In genomic region chr10:16995867-16996529, GRCh38 we compare ENCODE assay signal across 8 cellular contexts.
DNase-seq lines count a peak whose midpoint lies in the region; ATAC-seq, FAIRE-seq and TF ChIP-seq lines count a peak whose summit lies in the region.

No MANE protein-coding gene starts in this region.

- ATAC-seq in HG02588 (IDR thresholded peaks at IDR 0.05; ENCODE audit: unreplicated experiment), result no peak

- peak overlapping the region; percentile 56 for H3K4me2 ChIP-seq in astrocyte (ENCODE audit: low read length)

- peak overlapping the region; percentile 3 for H3K27ac Mint-ChIP-seq in activated T-cell treated with anti-CD3 and anti-CD28 coated beads, Interleukin-2, amount 50 U/mL, for 24 hours
- H3K27ac Mint-ChIP-seq in astrocyte (ENCODE audit: unreplicated experiment), result peak overlapping the region; percentile 79

- H3K27me3 ChIP-seq in astrocyte (ENCODE audit: insufficient read depth, low read length) (no peaks in the 10 kb centered on the region), tibial nerve (no peaks in the 10 kb centered on the region)

- H3K36me3 ChIP-seq in astrocyte (ENCODE audit: insufficient read depth, low read length), result no peaks in the 10 kb centered on the region
- no peaks in the 10 kb centered on the region for H3K36me3 ChIP-seq in tibial nerve

- no peaks in the 10 kb centered on the region for H3K9me3 Mint-ChIP-seq in activated T-cell treated with anti-CD3 and anti-CD28 coated beads, Interleukin-2, amount 50 U/mL, for 24 hours
- H3K9me3 Mint-ChIP-seq in astrocyte (ENCODE audit: unreplicated experiment), result peaks cover 9% of the 10 kb centered on the region

- CTCF ChIA-PET in HEK293T (lab: Yijun Ruan, JAX), result no interaction called here

- DNase-seq in activated T-cell treated with anti-CD3 and anti-CD28 coated beads, Interleukin-2, amount 50 U/mL, for 24 hours, result no peak
- no peak for DNase-seq in activated T-cell treated with anti-CD3 and anti-CD28 coated beads, Interleukin-2, amount 50 U/mL, for 1 hour
- peak; percentile 63 for DNase-seq in astrocyte (ENCODE audit: low read depth)
- peak; percentile 39 for DNase-seq in kidney glomerular epithelial cell (lab: John Stamatoyannopoulos, UW)
- no peak for DNase-seq in tibial nerve (ENCODE audit: low spot score in 2 of 2)
- DNase-seq in GM03348 (ENCODE audit: low spot score), result no peak
- no peak for DNase-seq in HEK293T (ENCODE audit: extremely low spot score)

- POLR2A ChIA-PET in HEK293T (lab: Yijun Ruan, JAX), result interaction anchor here (0.8 kb wide), 1 partner anchor 27 kb away, joined by 3 read pairs; no protein-coding TSS in a partner anchor

- peak; percentile 92 for FAIRE-seq in astrocyte (lab: Jason Lieb, UNC)

- TF ChIP-seq CTCF in astrocyte (IDR thresholded peaks at IDR 0.05; ENCODE audit: insufficient read depth, low read depth, low read length) (no peak), tibial nerve (IDR thresholded peaks at IDR 0.05) (no peak)

- WGBS in tibial nerve, 2 donors, result 21 to 27% methylated on average over 6 of the region's 6 CpGs

- no peak overlapping the region for H3K4me3 Mint-ChIP-seq in activated T-cell treated with anti-CD3 and anti-CD28 coated beads, Interleukin-2, amount 50 U/mL, for 24 hours
- no peak overlapping the region for H3K4me3 Mint-ChIP-seq in astrocyte (ENCODE audit: unreplicated experiment)

- H2AFZ ChIP-seq in astrocyte (ENCODE audit: low read depth, low read length), result peak overlapping the region; percentile 50

- peak; percentile 53 to 68 for TF ChIP-seq EP300 in tibial nerve (IDR thresholded peaks at IDR 0.05)

- H3K9ac ChIP-seq in astrocyte (ENCODE audit: low read length), result peak overlapping the region; percentile 61

- no peaks in the 10 kb centered on the region for H3K79me2 ChIP-seq in astrocyte (ENCODE audit: insufficient read depth, low read length)

- no peaks in the 10 kb centered on the region for H4K20me1 ChIP-seq in astrocyte (ENCODE audit: insufficient read depth, low read length)

- H3K9me3 ChIP-seq in astrocyte (ENCODE audit: insufficient read depth, low read depth, low read length) (no peaks in the 10 kb centered on the region), tibial nerve (no peaks in the 10 kb centered on the region)

- H3K27ac ChIP-seq in astrocyte (ENCODE audit: low read depth, low read length) (peak overlapping the region; percentile 82), tibial nerve (peak overlapping the region; percentile 58 to 98 (median 86))

- TF ChIP-seq POLR2A in tibial nerve (IDR thresholded peaks at IDR 0.05), result no peak

- H3K4me1 ChIP-seq in astrocyte (ENCODE audit: insufficient read depth, low read length) (peaks cover 21% of the 10 kb centered on the region), tibial nerve (peaks cover 0 to 83% (median 24%) of the 10 kb centered on the region in 4 donors)

- H3K4me3 ChIP-seq in astrocyte (ENCODE audit: insufficient read depth, low read depth, low read length) (no peak overlapping the region), tibial nerve (no peak overlapping the region)

- no peaks in the 10 kb centered on the region for H3K36me3 Mint-ChIP-seq in activated T-cell treated with anti-CD3 and anti-CD28 coated beads, Interleukin-2, amount 50 U/mL, for 24 hours (ENCODE audit: low read depth)
- peaks cover 2% of the 10 kb centered on the region for H3K36me3 Mint-ChIP-seq in astrocyte (ENCODE audit: low read depth, unreplicated experiment)

- no peaks in the 10 kb centered on the region for H3K27me3 Mint-ChIP-seq in activated T-cell treated with anti-CD3 and anti-CD28 coated beads, Interleukin-2, amount 50 U/mL, for 24 hours
- no peaks in the 10 kb centered on the region for H3K27me3 Mint-ChIP-seq in astrocyte (ENCODE audit: low read depth, unreplicated experiment)

- H3K4me1 Mint-ChIP-seq in activated T-cell treated with anti-CD3 and anti-CD28 coated beads, Interleukin-2, amount 50 U/mL, for 24 hours (ENCODE audit: low read depth), result peaks cover 15% of the 10 kb centered on the region
- peaks cover 34% of the 10 kb centered on the region for H3K4me1 Mint-ChIP-seq in astrocyte (ENCODE audit: low read depth, unreplicated experiment)

TF ChIP-seq in HEK293T, 16 proteins besides CTCF, POLR2A, EP300 and RAD21:
- TF ChIP-seq BHLHE40 (IDR thresholded peaks at IDR 0.05; ENCODE audit: borderline replicate concordance) (no peak), ARNT (IDR thresholded peaks at IDR 0.05) (no peak), NFRKB (IDR thresholded peaks at IDR 0.05) (no peak), FOXK2 (IDR thresholded peaks at IDR 0.05) (no peak), LEF1 (IDR thresholded peaks at IDR 0.05; ENCODE audit: borderline replicate concordance) (no peak), ELF4 (IDR thresholded peaks at IDR 0.05) (no peak), FOXM1 (IDR thresholded peaks at IDR 0.05; ENCODE audit: borderline replicate concordance) (no peak), FOXA1 (IDR thresholded peaks at IDR 0.05) (no peak), PKNOX1 (IDR thresholded peaks at IDR 0.05) (no peak), TARDBP (IDR thresholded peaks at IDR 0.05) (no peak), SUZ12 (IDR thresholded peaks at IDR 0.05) (no peak), ZNF384 (IDR thresholded peaks at IDR 0.05) (no peak), CTBP1 (IDR thresholded peaks at IDR 0.05; ENCODE audit: borderline replicate concordance) (no peak), HDGF (IDR thresholded peaks at IDR 0.05; ENCODE audit: borderline replicate concordance) (no peak), L3MBTL2 (conservative IDR thresholded peaks at IDR 0.05) (no peak), SP1 (IDR thresholded peaks at IDR 0.05) (no peak)
TF ChIP-seq in HEK293T: peak in this region for 0.

Comparison
In these comparisons a context has a peak if more than half of its experiments do, and no peak if none do; other contexts are left out.
1. DNase-seq: peak in astrocyte (single experiment) and kidney glomerular epithelial cell (single experiment); none in activated T-cell treated with anti-CD3 and anti-CD28 coated beads, Interleukin-2, amount 50 U/mL, for 24 hours (single experiment), activated T-cell treated with anti-CD3 and anti-CD28 coated beads, Interleukin-2, amount 50 U/mL, for 1 hour (single experiment), tibial nerve (0 of 2), GM03348 (single experiment) and HEK293T (single experiment).